ENCODE assay signal across 1 cellular context in the genomic region with DNA sequence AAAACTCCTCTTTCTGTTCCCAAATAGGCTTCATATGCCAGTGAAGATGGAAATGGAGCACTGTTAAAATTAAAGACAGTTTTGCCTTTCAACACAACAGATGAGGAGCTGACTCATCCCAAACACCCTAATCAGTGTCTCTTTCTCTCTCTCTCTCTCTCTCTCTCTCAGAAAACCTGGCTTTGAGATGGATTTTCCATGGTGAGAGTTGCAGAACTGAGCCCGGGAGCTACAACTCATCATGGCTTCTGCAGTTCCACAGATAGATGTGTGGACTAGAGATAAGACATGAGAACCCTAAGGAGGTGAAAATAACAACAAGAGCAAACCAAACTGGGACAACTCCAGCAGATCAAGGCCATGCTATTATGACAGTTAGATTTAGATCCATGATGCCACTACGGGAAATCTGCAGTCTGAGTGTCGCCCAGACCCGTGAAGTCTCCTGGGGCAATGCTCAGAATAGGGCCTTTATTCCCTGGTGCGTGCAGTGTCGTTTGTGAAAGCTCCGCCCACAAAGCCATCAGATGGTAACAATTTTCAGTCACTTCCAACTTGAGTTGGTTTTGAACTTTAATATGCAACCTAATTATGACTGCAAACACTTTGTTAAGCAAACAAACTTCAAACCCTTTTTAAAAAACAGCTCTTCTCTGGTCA.
TF ChIP-seq lines count a peak whose summit lies in the region.

No MANE protein-coding gene starts in this region.

TF ChIP-seq in GM12878, 131 proteins besides CTCF, POLR2A, EP300 and RAD21 (continued from another document):
- TF ChIP-seq, protein P1, sequence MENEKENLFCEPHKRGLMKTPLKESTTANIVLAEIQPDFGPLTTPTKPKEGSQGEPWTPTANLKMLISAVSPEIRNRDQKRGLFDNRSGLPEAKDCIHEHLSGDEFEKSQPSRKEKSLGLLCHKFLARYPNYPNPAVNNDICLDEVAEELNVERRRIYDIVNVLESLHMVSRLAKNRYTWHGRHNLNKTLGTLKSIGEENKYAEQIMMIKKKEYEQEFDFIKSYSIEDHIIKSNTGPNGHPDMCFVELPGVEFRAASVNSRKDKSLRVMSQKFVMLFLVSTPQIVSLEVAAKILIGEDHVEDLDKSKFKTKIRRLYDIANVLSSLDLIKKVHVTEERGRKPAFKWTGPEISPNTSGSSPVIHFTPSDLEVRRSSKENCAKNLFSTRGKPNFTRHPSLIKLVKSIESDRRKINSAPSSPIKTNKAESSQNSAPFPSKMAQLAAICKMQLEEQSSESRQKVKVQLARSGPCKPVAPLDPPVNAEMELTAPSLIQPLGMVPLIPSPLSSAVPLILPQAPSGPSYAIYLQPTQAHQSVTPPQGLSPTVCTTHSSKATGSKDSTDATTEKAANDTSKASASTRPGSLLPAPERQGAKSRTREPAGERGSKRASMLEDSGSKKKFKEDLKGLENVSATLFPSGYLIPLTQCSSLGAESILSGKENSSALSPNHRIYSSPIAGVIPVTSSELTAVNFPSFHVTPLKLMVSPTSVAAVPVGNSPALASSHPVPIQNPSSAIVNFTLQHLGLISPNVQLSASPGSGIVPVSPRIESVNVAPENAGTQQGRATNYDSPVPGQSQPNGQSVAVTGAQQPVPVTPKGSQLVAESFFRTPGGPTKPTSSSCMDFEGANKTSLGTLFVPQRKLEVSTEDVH (IDR thresholded peaks at IDR 0.05; ENCODE audit: low read depth, partially characterized antibody), result no peak
- TF ChIP-seq EED (IDR thresholded peaks at IDR 0.05; ENCODE audit: low read depth) (no peak), POLR2AphosphoS5 (IDR thresholded peaks at IDR 0.05; ENCODE audit: low read length) (no peak), MEF2B (IDR thresholded peaks at IDR 0.05; ENCODE audit: partially characterized antibody, poor library complexity, severe bottlenecking) (peak; percentile 37), CHD1 (IDR thresholded peaks at IDR 0.05; ENCODE audit: low read depth, low read length) (no peak)
- TF ChIP-seq, protein P2, sequence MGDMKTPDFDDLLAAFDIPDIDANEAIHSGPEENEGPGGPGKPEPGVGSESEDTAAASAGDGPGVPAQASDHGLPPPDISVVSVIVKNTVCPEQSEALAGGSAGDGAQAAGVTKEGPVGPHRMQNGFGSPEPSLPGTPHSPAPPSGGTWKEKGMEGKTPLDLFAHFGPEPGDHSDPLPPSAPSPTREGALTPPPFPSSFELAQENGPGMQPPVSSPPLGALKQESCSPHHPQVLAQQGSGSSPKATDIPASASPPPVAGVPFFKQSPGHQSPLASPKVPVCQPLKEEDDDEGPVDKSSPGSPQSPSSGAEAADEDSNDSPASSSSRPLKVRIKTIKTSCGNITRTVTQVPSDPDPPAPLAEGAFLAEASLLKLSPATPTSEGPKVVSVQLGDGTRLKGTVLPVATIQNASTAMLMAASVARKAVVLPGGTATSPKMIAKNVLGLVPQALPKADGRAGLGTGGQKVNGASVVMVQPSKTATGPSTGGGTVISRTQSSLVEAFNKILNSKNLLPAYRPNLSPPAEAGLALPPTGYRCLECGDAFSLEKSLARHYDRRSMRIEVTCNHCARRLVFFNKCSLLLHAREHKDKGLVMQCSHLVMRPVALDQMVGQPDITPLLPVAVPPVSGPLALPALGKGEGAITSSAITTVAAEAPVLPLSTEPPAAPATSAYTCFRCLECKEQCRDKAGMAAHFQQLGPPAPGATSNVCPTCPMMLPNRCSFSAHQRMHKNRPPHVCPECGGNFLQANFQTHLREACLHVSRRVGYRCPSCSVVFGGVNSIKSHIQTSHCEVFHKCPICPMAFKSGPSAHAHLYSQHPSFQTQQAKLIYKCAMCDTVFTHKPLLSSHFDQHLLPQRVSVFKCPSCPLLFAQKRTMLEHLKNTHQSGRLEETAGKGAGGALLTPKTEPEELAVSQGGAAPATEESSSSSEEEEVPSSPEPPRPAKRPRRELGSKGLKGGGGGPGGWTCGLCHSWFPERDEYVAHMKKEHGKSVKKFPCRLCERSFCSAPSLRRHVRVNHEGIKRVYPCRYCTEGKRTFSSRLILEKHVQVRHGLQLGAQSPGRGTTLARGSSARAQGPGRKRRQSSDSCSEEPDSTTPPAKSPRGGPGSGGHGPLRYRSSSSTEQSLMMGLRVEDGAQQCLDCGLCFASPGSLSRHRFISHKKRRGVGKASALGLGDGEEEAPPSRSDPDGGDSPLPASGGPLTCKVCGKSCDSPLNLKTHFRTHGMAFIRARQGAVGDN (IDR thresholded peaks at IDR 0.05), result no peak
- TF ChIP-seq, protein P3, sequence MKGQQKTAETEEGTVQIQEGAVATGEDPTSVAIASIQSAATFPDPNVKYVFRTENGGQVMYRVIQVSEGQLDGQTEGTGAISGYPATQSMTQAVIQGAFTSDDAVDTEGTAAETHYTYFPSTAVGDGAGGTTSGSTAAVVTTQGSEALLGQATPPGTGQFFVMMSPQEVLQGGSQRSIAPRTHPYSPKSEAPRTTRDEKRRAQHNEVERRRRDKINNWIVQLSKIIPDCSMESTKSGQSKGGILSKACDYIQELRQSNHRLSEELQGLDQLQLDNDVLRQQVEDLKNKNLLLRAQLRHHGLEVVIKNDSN (IDR thresholded peaks at IDR 0.05; ENCODE audit: borderline replicate concordance, extremely low read length, insufficient read depth, low read depth, low read length), result no peak
